Comparison of ENCODE assay signal across 16 cellular contexts in genomic region chr1:8340456-8340855, GRCh38. TPM values are rescaled to one million over a fixed set of nuclear protein-coding genes. Genes with fewer than 3 reads are reported as not detected.
DNase-seq lines count a peak whose midpoint lies in the region; ATAC-seq and TF ChIP-seq lines count a peak whose summit lies in the region.
"Had no signal": no experiment of that assay in that cellular context is flagged by ENCODE, and none has a peak within 500 bp of the region (broad histone marks: within the 10 kb centered on the region; RNA-seq: fewer than 3 reads in every experiment).

No MANE protein-coding gene starts in this region.

- H3K27ac ChIP-seq in Panc1 (ENCODE audit: low read length), result no peak overlapping the region
- H3K27ac ChIP-seq: BLaER1 treated with 17β-estradiol and CSF1 and Interleukin-3, amounts not matched to agents 10 nM and 100 nM had no signal

- no peak for TF ChIP-seq CTCF in Panc1 (IDR thresholded peaks at IDR 0.05)

- POLR2A ChIA-PET in Panc1 (lab: Charles Lee), result no interaction called here

- intact Hi-C loops in Panc1 (cut with micrococcal nuclease; ENCODE audit: unreplicated experiment), result no loop called here

- no peak overlapping the region for H3K4me3 ChIP-seq in Panc1 (ENCODE audit: low read depth in 2 of 2, low read length in 2 of 2)
- H3K4me3 ChIP-seq: BLaER1 treated with 17β-estradiol and CSF1 and Interleukin-3, amounts not matched to agents 10 nM and 100 nM had no signal

- peaks cover 16% of the 10 kb centered on the region for H3K4me1 ChIP-seq in Panc1 (ENCODE audit: control insufficient read depth, insufficient read depth, low read length)

- ATAC-seq in Panc1 (no peak), GM21381 (IDR thresholded peaks at IDR 0.05; ENCODE audit: unreplicated experiment) (no peak)
- ATAC-seq: CD8-positive, alpha-beta T cell; HCT116; HepG2 had no signal

- TSS peak; percentile 50 for BruUV-seq in Panc1 (replicated peaks; lab: Mats Ljungman, UMichigan)

- no peaks in the 10 kb centered on the region for H3K27me3 ChIP-seq in Panc1 (ENCODE audit: control insufficient read depth, insufficient read depth, low read length)
- H3K27me3 ChIP-seq: BLaER1 treated with 17β-estradiol and CSF1 and Interleukin-3, amounts not matched to agents 10 nM and 100 nM had no signal

- in situ Hi-C loops in Panc1 (cut with HindIII; ENCODE audit: low pct_unique_long_range_greater_than_20kb, low sequenced_read_pairs) (no loop called here), G401 (cut with HindIII; ENCODE audit: low sequenced_read_pairs) (no loop called here)

- CTCF ChIA-PET in Panc1 (lab: Charles Lee), result interaction anchor here (1.0 kb wide), 1 partner anchor 24 kb away, joined by 5 read pairs; no protein-coding TSS in a partner anchor

- H3K9me3 ChIP-seq in Panc1 (ENCODE audit: control insufficient read depth, insufficient read depth, low read depth, low read length), result no peaks in the 10 kb centered on the region

- peak; percentile 67 for DNase-seq in NCI-H510A treated with DMSO at 0.1 percent for 48 hours (lab: John Stamatoyannopoulos, UW)
- DNase-seq in NCI-H510A (lab: John Stamatoyannopoulos, UW), result no peak
- DNase-seq in NCI-H2196 (lab: John Stamatoyannopoulos, UW; ENCODE audit: unreplicated experiment), result peak; percentile 77
- DNase-seq in Panc1 (ENCODE audit: low read depth, low spot score), result no peak
- DNase-seq in G401 (ENCODE audit: low spot score), result no peak
- no peak for DNase-seq in NCI-H1417 (lab: John Stamatoyannopoulos, UW)
- DNase-seq: Calu3; CD8-positive, alpha-beta T cell; GDM1; GOT3; H7; HFFc6 had no signal

- H3K36me3 ChIP-seq in Panc1 (ENCODE audit: control insufficient read depth, insufficient read depth, low read length), result no peaks in the 10 kb centered on the region
- H3K36me3 ChIP-seq: BLaER1 treated with 17β-estradiol and CSF1 and Interleukin-3, amounts not matched to agents 10 nM and 100 nM had no signal

RNA-seq across cellular contexts. Expression of gene SLC45A1, which starts 22.5 kb away (rescaled TPM):
- total RNA-seq in Panc1 (2021; ENCODE audit: unreplicated experiment), result 11.3 TPM
- 49.4 TPM for polyA plus RNA-seq in Panc1 (2012; ENCODE audit: insufficient read length)
- 3.6 and 9.5 TPM in 2 replicates for total RNA-seq in G401 (2014; rRNA removed; shearing (Covaris generic))
- total RNA-seq: HepG2 had no signal
- polyA plus RNA-seq: HepG2 had no signal

Comparison
In these comparisons a context has a peak if more than half of its experiments do, and no peak if none do; other contexts are left out.
1. DNase-seq: peak in NCI-H510A treated with DMSO at 0.1 percent for 48 hours (single experiment) and NCI-H2196 (single experiment); none in NCI-H510A (single experiment), Panc1 (single experiment), G401 (single experiment) and NCI-H1417 (0 of 3).